11 cellular contexts compared by ENCODE assay signal in the genomic region with DNA sequence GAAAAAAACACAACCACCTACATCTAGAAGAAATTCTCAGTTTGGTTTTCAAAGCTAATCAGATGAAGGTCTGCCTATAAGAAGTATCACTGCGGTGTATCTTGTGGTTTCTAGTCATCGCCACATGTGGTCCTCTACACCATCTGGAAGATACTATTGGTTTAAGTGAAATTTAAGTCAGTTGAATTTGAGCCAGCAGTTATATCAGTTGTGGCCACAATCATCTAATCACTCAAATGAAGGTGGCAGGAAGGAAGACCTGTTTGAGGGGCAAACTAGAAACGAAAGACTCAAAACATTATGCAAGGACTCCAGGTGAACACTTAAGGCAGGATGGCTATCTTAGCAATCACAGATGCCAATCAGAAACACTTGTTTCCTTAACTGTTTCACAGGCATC. TPM values are rescaled to one million over a fixed set of nuclear protein-coding genes. Genes with fewer than 3 reads are reported as not detected.
DNase-seq lines count a peak whose midpoint lies in the region; ATAC-seq and TF ChIP-seq lines count a peak whose summit lies in the region.
"Had no signal": no experiment of that assay in that cellular context is flagged by ENCODE, and none has a peak within 500 bp of the region (broad histone marks: within the 10 kb centered on the region; RNA-seq: fewer than 3 reads in every experiment).

No MANE protein-coding gene starts in this region.

- H3K36me3 ChIP-seq in thyroid gland (peaks cover 4 to 10% of the 10 kb centered on the region in 2 donors), aorta (ENCODE audit: control insufficient read depth in 1 of 2, insufficient read depth in 2 of 2, low read length in 1 of 2) (peaks cover 0 to 1% of the 10 kb centered on the region in 2 donors), sigmoid colon (peaks cover 0 to 10% (median 1%) of the 10 kb centered on the region in 4 donors)

- H3K27me3 ChIP-seq in thyroid gland (no peaks in the 10 kb centered on the region), aorta (ENCODE audit: control insufficient read depth in 1 of 2, insufficient read depth in 2 of 2, low read length in 1 of 2) (no peaks in the 10 kb centered on the region), sigmoid colon (no peaks in the 10 kb centered on the region)
- H3K27me3 ChIP-seq: MG63 had no signal

- DNase-seq in GM12864 (ENCODE audit: low read depth) = peak; percentile 38
- peak; percentile 5 for DNase-seq in GM19238 (ENCODE audit: insufficient read length, low spot score)
- peak; percentile 76 for DNase-seq in activated CD8-positive, alpha-beta T cell treated with anti-CD3 and anti-CD28 coated beads, Interleukin-2, amount 10 ng/mL, durations not matched to agents 7 days and 5 days
- no peak for DNase-seq in thyroid gland
- no peak for DNase-seq in aorta
- no peak for DNase-seq in type B pancreatic cell (ENCODE audit: extremely low spot score, unreplicated experiment)
- no peak for DNase-seq in sigmoid colon
- DNase-seq: MG63 had no signal

- H3K27ac ChIP-seq in thyroid gland (no peak overlapping the region), aorta (ENCODE audit: low read depth in 1 of 2, low read length in 2 of 2) (no peak overlapping the region), sigmoid colon (no peak overlapping the region)

- peaks cover 20% of the 10 kb centered on the region for H3K4me1 Mint-ChIP-seq in activated CD8-positive, alpha-beta T cell treated with anti-CD3 and anti-CD28 coated beads, Interleukin-2, amount 10 ng/mL, durations not matched to agents 7 days and 5 days (ENCODE audit: low read depth)
- H3K4me1 Mint-ChIP-seq in type B pancreatic cell (ENCODE audit: unreplicated experiment) = no peaks in the 10 kb centered on the region

- WGBS in thyroid gland, 2 donors = 74 to 93% methylated on average over 3 of the region's 3 CpGs
- 94 to 97% methylated on average over 3 of the region's 3 CpGs for WGBS in aorta, 2 donors
- WGBS in sigmoid colon, 2 donors = 48 to 86% methylated on average over 3 of the region's 3 CpGs

- TF ChIP-seq EP300 in sigmoid colon (IDR thresholded peaks at IDR 0.05) = no peak

- H3K4me3 ChIP-seq in GM12864 (ENCODE audit: low read depth, low read length) = no peak overlapping the region
- H3K4me3 ChIP-seq in thyroid gland (replicated peaks in 1 of 3) = no peak overlapping the region
- no peak overlapping the region for H3K4me3 ChIP-seq in aorta (ENCODE audit: low read length in 2 of 2)
- H3K4me3 ChIP-seq in sigmoid colon = no peak overlapping the region
- H3K4me3 ChIP-seq: MG63 had no signal

- H3K27me3 Mint-ChIP-seq in activated CD8-positive, alpha-beta T cell treated with anti-CD3 and anti-CD28 coated beads, Interleukin-2, amount 10 ng/mL, durations not matched to agents 7 days and 5 days (ENCODE audit: low read depth) = peaks cover 71% of the 10 kb centered on the region
- H3K27me3 Mint-ChIP-seq in type B pancreatic cell = no peaks in the 10 kb centered on the region

- H3K36me3 Mint-ChIP-seq in activated CD8-positive, alpha-beta T cell treated with anti-CD3 and anti-CD28 coated beads, Interleukin-2, amount 10 ng/mL, durations not matched to agents 7 days and 5 days (ENCODE audit: low read depth) = peaks cover 2% of the 10 kb centered on the region
- H3K36me3 Mint-ChIP-seq in type B pancreatic cell = peaks cover 15% of the 10 kb centered on the region

- intact Hi-C loops in thyroid gland (cut with DNase I) (no loop called here), aorta (cut with DNase I) (no loop called here), sigmoid colon (cut with DNase I) (no loop called here)

- H3K27ac Mint-ChIP-seq in activated CD8-positive, alpha-beta T cell treated with anti-CD3 and anti-CD28 coated beads, Interleukin-2, amount 10 ng/mL, durations not matched to agents 7 days and 5 days = peak overlapping the region; percentile 32
- H3K27ac Mint-ChIP-seq in type B pancreatic cell = no peak overlapping the region

- TF ChIP-seq CTCF in GM12864 (IDR thresholded peaks at IDR 0.05; ENCODE audit: low read depth, low read length, missing control alignments) (no peak), thyroid gland (IDR thresholded peaks at IDR 0.05) (no peak), type B pancreatic cell (conservative IDR thresholded peaks at IDR 0.05) (no peak), sigmoid colon (IDR thresholded peaks at IDR 0.05) (no peak)

- CTCF ChIA-PET in activated CD8-positive, alpha-beta T cell treated with anti-CD3 and anti-CD28 coated beads, Interleukin-2, amount 10 ng/mL, durations not matched to agents 7 days and 5 days (lab: Charles Lee) = no interaction called here

- H3K4me1 ChIP-seq in thyroid gland = peaks cover 0 to 9% of the 10 kb centered on the region in 2 donors
- no peaks in the 10 kb centered on the region for H3K4me1 ChIP-seq in aorta (ENCODE audit: control insufficient read depth in 1 of 2, insufficient read depth in 2 of 2, low read length in 2 of 2)
- no peaks in the 10 kb centered on the region for H3K4me1 ChIP-seq in sigmoid colon

- H3K9me3 Mint-ChIP-seq in activated CD8-positive, alpha-beta T cell treated with anti-CD3 and anti-CD28 coated beads, Interleukin-2, amount 10 ng/mL, durations not matched to agents 7 days and 5 days (ENCODE audit: insufficient read depth) = no peaks in the 10 kb centered on the region
- H3K9me3 Mint-ChIP-seq in type B pancreatic cell = no peaks in the 10 kb centered on the region
- H3K9me3 Mint-ChIP-seq: central memory CD8-positive, alpha-beta T cell had no signal

- peak; percentile 74 for ATAC-seq in HG03045 (IDR thresholded peaks at IDR 0.05; ENCODE audit: unreplicated experiment)
- peak; percentile 87 for ATAC-seq in activated CD8-positive, alpha-beta T cell treated with anti-CD3 and anti-CD28 coated beads, Interleukin-2, amount 10 ng/mL, durations not matched to agents 7 days and 5 days
- no peak for ATAC-seq in aorta (ENCODE audit: low FRiP score)
- ATAC-seq: Panc1 had no signal

- TF ChIP-seq POLR2A in thyroid gland (IDR thresholded peaks at IDR 0.05) = no peak
- TF ChIP-seq POLR2A in sigmoid colon (IDR thresholded peaks at IDR 0.05) = no peak

- H3K4me3 Mint-ChIP-seq in activated CD8-positive, alpha-beta T cell treated with anti-CD3 and anti-CD28 coated beads, Interleukin-2, amount 10 ng/mL, durations not matched to agents 7 days and 5 days = no peak overlapping the region
- H3K4me3 Mint-ChIP-seq in type B pancreatic cell = no peak overlapping the region
- H3K4me3 Mint-ChIP-seq: central memory CD8-positive, alpha-beta T cell had no signal

- POLR2A ChIA-PET in activated CD8-positive, alpha-beta T cell treated with anti-CD3 and anti-CD28 coated beads, Interleukin-2, amount 10 ng/mL, durations not matched to agents 7 days and 5 days (lab: Charles Lee) = no interaction called here

- H3K9me3 ChIP-seq in thyroid gland = no peaks in the 10 kb centered on the region
- H3K9me3 ChIP-seq in aorta (ENCODE audit: control insufficient read depth, low read length) = no peaks in the 10 kb centered on the region
- no peaks in the 10 kb centered on the region for H3K9me3 ChIP-seq in sigmoid colon
- H3K9me3 ChIP-seq: MG63 had no signal

RNA-seq across cellular contexts. Expression of a gene that starts 48.7 kb away (rescaled TPM):
- under 1 TPM; 0.52 to 0.97 TPM for total RNA-seq in activated CD8-positive, alpha-beta T cell treated with anti-CD3 and anti-CD28 coated beads, Interleukin-2, amount 10 ng/mL, durations not matched to agents 7 days and 5 days
- 10 to 100 TPM; 17.9 to 51.5 (median 28.9) TPM for total RNA-seq in thyroid gland
- total RNA-seq in aorta = 10 to 100 TPM; 25.5 to 34.0 TPM
- 1 to 10 TPM; 7.6 to 8.7 TPM for polyA plus RNA-seq in aorta
- total RNA-seq in type B pancreatic cell (ENCODE audit: low replicate concordance) = 26.4 and 42.2 TPM in 2 replicates
- total RNA-seq in sigmoid colon = 1 to 10 TPM; 5.8 to 7.8 (median 6.9) TPM
- 1 to 10 TPM; 2.3 to 8.4 (median 6.0) TPM for polyA plus RNA-seq in sigmoid colon

Comparison
In these comparisons a context has a peak if more than half of its experiments do, and no peak if none do; other contexts are left out.
1. DNase-seq: peak in GM12864 (single experiment), GM19238 (single experiment) and activated CD8-positive, alpha-beta T cell treated with anti-CD3 and anti-CD28 coated beads, Interleukin-2, amount 10 ng/mL, durations not matched to agents 7 days and 5 days (single experiment); none in thyroid gland (0 of 2), aorta (0 of 2), type B pancreatic cell (single experiment) and sigmoid colon (single experiment).